ENCODE assay signal across 8 cellular contexts in the genomic region with DNA sequence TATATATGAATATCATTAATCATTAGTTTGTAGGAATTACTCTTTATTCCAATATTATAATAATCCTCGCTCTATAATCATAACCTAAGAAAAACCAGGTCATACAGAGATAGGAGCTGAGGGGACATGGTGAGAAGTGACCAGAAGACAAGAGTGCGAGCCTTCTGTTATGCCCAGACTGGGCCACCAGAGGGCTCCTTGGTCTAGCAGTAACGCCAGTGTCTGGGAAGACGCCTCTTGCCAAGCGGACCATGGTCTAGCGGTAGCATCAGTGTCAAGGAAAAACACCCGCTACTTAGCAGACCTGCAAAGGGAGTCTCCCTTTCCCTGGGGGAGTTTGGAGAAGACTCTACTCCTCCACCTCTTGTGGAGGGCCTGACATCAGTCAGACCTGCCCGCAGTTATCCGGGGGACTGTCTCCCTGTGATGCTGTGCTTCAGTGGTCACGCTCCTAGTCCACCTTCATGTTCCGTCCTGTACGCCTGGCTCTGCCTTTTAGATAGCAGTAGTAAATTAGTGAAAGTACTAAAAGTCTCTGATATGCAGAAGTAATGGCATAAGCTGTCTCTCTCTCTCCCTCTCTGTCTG. TPM values are rescaled to one million over a fixed set of nuclear protein-coding genes. Genes with fewer than 3 reads are reported as not detected.
DNase-seq lines count a peak whose midpoint lies in the region; ATAC-seq and TF ChIP-seq lines count a peak whose summit lies in the region.
"Not testable (repeated sequence)": the region's sequence is repeated elsewhere in the genome, so short reads cannot be mapped to it uniquely, and the experiment has no call there.

No MANE protein-coding gene starts in this region.

- not testable (repeated sequence) for H3K27me3 Mint-ChIP-seq in immature natural killer cell (ENCODE audit: low read depth in 3 of 3)

- not testable (repeated sequence) for H3F3A ChIP-seq in DOHH2 (ENCODE audit: control insufficient read depth, insufficient read depth)

- H3K4me3 ChIP-seq in DOHH2 (ENCODE audit: low read length); upper lobe of left lung: not testable (repeated sequence)

- not testable (repeated sequence) for H3K9me2 ChIP-seq in DOHH2 (replicated peaks; ENCODE audit: control insufficient read depth, low read length)

- not testable (repeated sequence) for H3K4me1 ChIP-seq in DOHH2 (ENCODE audit: control insufficient read depth, low read length); upper lobe of left lung

- not testable (repeated sequence) for H3K4me2 ChIP-seq in DOHH2 (ENCODE audit: low read length)

- not testable (repeated sequence) for ATAC-seq in upper lobe of left lung (ENCODE audit: low FRiP score in 2 of 2)

- H3K27ac ChIP-seq in DOHH2 (ENCODE audit: low read depth, low read length); upper lobe of left lung: not testable (repeated sequence)

- not testable (repeated sequence) for TF ChIP-seq EP300 in upper lobe of left lung (IDR thresholded peaks at IDR 0.05)

- H4K20me1 ChIP-seq in DOHH2 (ENCODE audit: control insufficient read depth, insufficient read depth, low read depth, low read length), result not testable (repeated sequence)

- peaks cover 59% of the 10 kb centered on the region for H3K79me2 ChIP-seq in DOHH2 (ENCODE audit: control insufficient read depth, low read length)

- H3K36me3 ChIP-seq in DOHH2 (ENCODE audit: control insufficient read depth, low read length) (peaks cover 56% of the 10 kb centered on the region), upper lobe of left lung (peaks cover 14 to 46% (median 41%) of the 10 kb centered on the region in 4 donors)

- TF ChIP-seq CTCF in DOHH2 (IDR thresholded peaks at IDR 0.05; ENCODE audit: low read depth, low read length, poor library complexity, severe bottlenecking) (peak; percentile 48), LNCAP (IDR thresholded peaks at IDR 0.05) (peak; percentile 57), upper lobe of left lung (IDR thresholded peaks at IDR 0.05) (peak; percentile 28 to 56 (median 40))

- H3K27ac Mint-ChIP-seq in immature natural killer cell, result not testable (repeated sequence)

- DNase-seq in RPMI7951 (ENCODE audit: low read depth), result peak; percentile 46
- DNase-seq in activated T-cell treated with anti-CD3 and anti-CD28 coated beads for 1 hour (ENCODE audit: low read depth), result peak; percentile 14
- peak; percentile 59 for DNase-seq in dermis blood vessel endothelial cell
- peak; percentile 24 to 42 (median 27) for DNase-seq in immature natural killer cell
- peak; percentile 49 to 96 (median 80) for DNase-seq in posterior cingulate gyrus
- DNase-seq in upper lobe of left lung, result peak in 1 of 2 donors; percentile 40

- 90 to 95% methylated on average over 12 of the region's 12 CpGs for WGBS in upper lobe of left lung, 2 donors

- not testable (repeated sequence) for TF ChIP-seq POLR2A in upper lobe of left lung (IDR thresholded peaks at IDR 0.05)

- not testable (repeated sequence) for H3K9me3 ChIP-seq in DOHH2 (ENCODE audit: control insufficient read depth, insufficient read depth, low read length); upper lobe of left lung

- not testable (repeated sequence) for H3K9me3 Mint-ChIP-seq in immature natural killer cell

- H3K4me3 Mint-ChIP-seq in immature natural killer cell, result not testable (repeated sequence)

- peaks cover 0 to 14% (median 5%) of the 10 kb centered on the region in 3 donors for H3K36me3 Mint-ChIP-seq in immature natural killer cell

- not testable (repeated sequence) for H3K27me3 ChIP-seq in DOHH2 (ENCODE audit: control insufficient read depth, low read length); upper lobe of left lung

- peaks cover 8 to 18% of the 10 kb centered on the region in 2 donors for H3K4me1 Mint-ChIP-seq in immature natural killer cell

- intact Hi-C loops in posterior cingulate gyrus (cut with DNase I), result not testable (repeated sequence)

RNA-seq across cellular contexts. Expression of gene GTF3C5, which starts 10.2 kb away (rescaled TPM):
- 45.9 and 48.3 TPM in 2 replicates for total RNA-seq in RPMI7951 (2014; rRNA removed; shearing (Covaris generic))
- total RNA-seq in dermis blood vessel endothelial cell, result 53.3 and 59.2 TPM in 2 replicates
- 10 to 100 TPM; 31.0 to 52.7 (median 41.0) TPM for polyA plus RNA-seq in immature natural killer cell
- total RNA-seq in upper lobe of left lung, result 100 to 1,000 TPM in 1 of 6 donors, 10 to 100 TPM in 5; 40.9 to 133 (median 49.7) TPM

RNA-seq across cellular contexts. Expression of gene CEL, which starts 20.8 kb away (rescaled TPM):
- total RNA-seq in RPMI7951 (2014; rRNA removed; shearing (Covaris generic)), result 0.12 TPM in 1 of 2 replicates, not detected in the other
- total RNA-seq in dermis blood vessel endothelial cell (0.14 and 0.17 TPM in 2 replicates), upper lobe of left lung (1 to 10 TPM in 3 of 6 donors, under 1 TPM in 2, not detected in 1; 0.15 to 9.4 (median 1.1) TPM)
- not detected for polyA plus RNA-seq in immature natural killer cell
